Comparison of ENCODE assay signal across 8 cellular contexts in the genomic region with DNA sequence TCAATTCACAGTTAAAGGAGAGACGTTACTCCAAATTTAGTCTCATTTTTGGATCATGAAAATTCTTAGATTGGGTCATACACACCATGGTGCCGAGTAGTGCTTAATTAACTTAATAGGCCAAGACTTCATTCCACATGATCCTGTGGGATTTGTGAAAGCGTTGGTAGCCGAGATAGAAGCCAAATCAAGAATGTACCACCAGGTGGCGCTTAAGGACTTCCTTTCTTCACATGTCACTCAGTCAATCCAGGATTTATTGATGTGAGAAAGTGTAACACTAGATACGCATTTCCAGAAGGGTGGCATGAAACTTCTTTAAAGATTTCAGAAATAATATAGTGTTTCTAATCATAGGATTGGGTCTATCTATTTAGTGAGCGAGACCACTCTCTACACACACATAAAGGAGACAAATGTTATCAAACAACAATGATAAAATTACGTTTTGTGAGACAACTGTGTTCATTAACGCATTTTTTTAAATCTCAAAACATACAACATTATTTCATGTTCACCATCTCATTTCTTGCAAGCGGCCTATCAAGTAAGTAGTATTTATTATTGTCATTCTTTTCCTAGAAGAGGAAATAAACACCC.
DNase-seq lines count a peak whose midpoint lies in the region; ATAC-seq and TF ChIP-seq lines count a peak whose summit lies in the region.

No MANE protein-coding gene starts in this region.

- H3K4me1 Mint-ChIP-seq in brain: peaks cover 23% of the 10 kb centered on the region
- no peaks in the 10 kb centered on the region for H3K4me1 Mint-ChIP-seq in type B pancreatic cell (ENCODE audit: unreplicated experiment)

- peak; percentile 79 to 91 for TF ChIP-seq CTCF in brain (conservative IDR thresholded peaks at IDR 0.05)
- peak; percentile 88 for TF ChIP-seq CTCF in type B pancreatic cell (conservative IDR thresholded peaks at IDR 0.05)

- H3K9me3 Mint-ChIP-seq in brain (peaks cover 0 to 44% (median 0%) of the 10 kb centered on the region in 5 experiments), type B pancreatic cell (no peaks in the 10 kb centered on the region)

- H3K36me3 Mint-ChIP-seq in brain: no peaks in the 10 kb centered on the region
- H3K36me3 Mint-ChIP-seq in type B pancreatic cell: no peaks in the 10 kb centered on the region

- H3K27ac Mint-ChIP-seq in brain (no peak overlapping the region), type B pancreatic cell (no peak overlapping the region)

- DNase-seq in DMS153 treated with DMSO at 0.1 percent for 48 hours (lab: John Stamatoyannopoulos, UW; ENCODE audit: unreplicated experiment) (peak; percentile 9), NCI-H748 (lab: John Stamatoyannopoulos, UW; ENCODE audit: unreplicated experiment) (peak; percentile 67), left kidney (ENCODE audit: low read depth, low spot score) (peak; percentile 80), type B pancreatic cell (ENCODE audit: extremely low spot score, unreplicated experiment) (no peak)

- ATAC-seq in GM19035 (IDR thresholded peaks at IDR 0.05; ENCODE audit: unreplicated experiment) (peak; percentile 77), HG03442 (IDR thresholded peaks at IDR 0.05; ENCODE audit: unreplicated experiment) (peak; percentile 77), HG02970 (IDR thresholded peaks at IDR 0.05; ENCODE audit: low FRiP score, unreplicated experiment) (no peak)

- H3K4me3 Mint-ChIP-seq in brain (no peak overlapping the region), type B pancreatic cell (no peak overlapping the region)

- H3K27me3 Mint-ChIP-seq in brain: peaks cover 3% of the 10 kb centered on the region
- H3K27me3 Mint-ChIP-seq in type B pancreatic cell: peaks cover 19% of the 10 kb centered on the region
